8 cellular contexts compared by ENCODE assay signal in the genomic region with DNA sequence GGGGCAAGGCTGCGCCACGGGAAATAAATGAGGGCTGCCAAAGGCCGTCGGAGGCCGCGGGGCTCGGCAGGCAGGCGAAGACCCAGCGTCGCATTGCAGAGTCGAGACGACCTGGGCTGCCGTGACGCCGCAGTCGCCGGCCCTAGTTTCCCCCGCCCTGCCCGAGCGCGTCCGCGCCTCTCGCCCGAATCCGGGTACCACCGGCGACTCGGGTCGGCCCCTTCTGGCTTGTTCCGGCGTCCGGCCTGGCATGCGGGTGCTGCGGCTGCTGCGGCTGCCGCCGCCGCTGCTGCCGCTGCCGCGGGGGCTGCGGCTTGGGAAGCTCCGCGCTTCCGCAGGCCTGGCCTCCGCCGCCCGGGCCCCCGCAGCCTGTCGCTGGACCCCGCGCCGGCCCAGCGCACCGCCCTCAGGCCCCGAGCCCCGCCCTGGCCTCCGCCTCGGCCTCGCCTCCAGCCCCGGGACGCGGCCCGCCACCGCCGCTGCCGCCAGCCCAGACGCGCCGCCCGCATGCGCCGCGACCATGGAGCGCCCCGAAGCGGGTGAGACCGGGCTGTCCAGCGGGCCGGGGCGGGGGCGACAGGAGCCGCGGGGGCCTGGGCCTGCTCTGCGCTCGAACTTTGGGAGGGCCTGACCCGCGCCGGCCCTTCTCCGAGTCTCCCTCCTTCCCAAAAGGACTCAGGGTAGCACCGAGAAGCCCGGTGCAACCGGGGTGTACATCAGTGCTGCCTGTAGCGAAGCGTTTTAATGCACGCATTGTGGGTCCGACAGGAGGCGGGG. TPM values are rescaled to one million over a fixed set of nuclear protein-coding genes. Genes with fewer than 3 reads are reported as not detected.
DNase-seq lines count a peak whose midpoint lies in the region; ATAC-seq, FAIRE-seq and TF ChIP-seq lines count a peak whose summit lies in the region.

A gene (plus strand): TSS at position 224 of the 777 bp plus-strand sequence. CDS start 297 bp downstream, at position 521.

- H3K4me3 ChIP-seq in mammary epithelial cell (replicated peaks in 1 of 3; ENCODE audit: insufficient read depth in 1 of 3, low read depth in 2 of 3, low read length in 3 of 3) (peak within 1 kb of the TSS; percentile 64 to 85 (median 77)), small intestine (ENCODE audit: low read depth in 1 of 2, low read length in 2 of 2) (peak within 1 kb of the TSS; percentile 74 to 77)

- in situ Hi-C loops in mammary epithelial cell (cut with MboI; ENCODE audit: low sequenced_read_pairs in 2 of 2), result no loop called here

- TF ChIP-seq CTCF in VCaP (conservative IDR thresholded peaks at IDR 0.05) (no peak), mammary epithelial cell (conservative IDR thresholded peaks at IDR 0.05 in 1 of 2, IDR thresholded peaks at IDR 0.05 in 1 of 2; ENCODE audit: extremely low read depth in 1 of 2, insufficient read depth in 1 of 2, low read depth in 1 of 2, low read length in 2 of 2) (no peak)

- H3K4me1 ChIP-seq in mammary epithelial cell (ENCODE audit: insufficient read depth, low read length) (peaks cover 4% of the 10 kb centered on the region), small intestine (ENCODE audit: control insufficient read depth in 2 of 2, insufficient read depth in 1 of 2, low read depth in 1 of 2, low read length in 1 of 2) (peaks cover 0 to 2% of the 10 kb centered on the region in 2 donors)

- peak within 1 kb of the TSS; percentile 97 for H3K4me2 ChIP-seq in mammary epithelial cell (ENCODE audit: insufficient read depth, low read depth, low read length)

- H3K9ac ChIP-seq in mammary epithelial cell (ENCODE audit: insufficient read depth, low read length), result peak within 1 kb of the TSS; percentile 80

- BruUV-seq in mammary epithelial cell (replicated peaks; lab: Mats Ljungman, UMichigan), result no TSS peak

- H3K27me3 ChIP-seq in mammary epithelial cell (ENCODE audit: insufficient read depth, low read length) (no peaks in the 10 kb centered on the region), small intestine (ENCODE audit: control insufficient read depth in 2 of 2, insufficient read depth in 2 of 2, low read length in 2 of 2) (no peaks in the 10 kb centered on the region)

- WGBS in mammary epithelial cell (ENCODE audit: low coverage, missing lambda C conversion rate), result 1% methylated on average over 27 of the region's 99 CpGs
- WGBS in small intestine, 3 donors, result 0 to 1% (median 1%) methylated on average over 56 to 99 of the region's 99 CpGs

- H3K79me2 ChIP-seq in mammary epithelial cell (ENCODE audit: insufficient read depth, low read length), result no peaks in the 10 kb centered on the region

- H4K20me1 ChIP-seq in mammary epithelial cell (ENCODE audit: insufficient read depth, low read length), result no peaks in the 10 kb centered on the region

- H3K36me3 ChIP-seq in mammary epithelial cell (ENCODE audit: insufficient read depth, low read length) (no peaks in the 10 kb centered on the region), small intestine (ENCODE audit: control insufficient read depth in 2 of 2, insufficient read depth in 2 of 2, low read length in 2 of 2) (no peaks in the 10 kb centered on the region)

- peak; percentile 19 for DNase-seq in DMS53 treated with DMSO at 0.1 percent for 48 hours (lab: John Stamatoyannopoulos, UW; ENCODE audit: unreplicated experiment)
- peak; percentile 80 for DNase-seq in HuH-7.5 (ENCODE audit: low spot score)
- DNase-seq in mammary epithelial cell, result peak; percentile 64
- peak; percentile 93 for DNase-seq in iPS-NIHi11 (ENCODE audit: low spot score)
- DNase-seq in small intestine, result peak; percentile 60
- DNase-seq in superior temporal gyrus (ENCODE audit: extremely low spot score), result no peak

- H3K27ac ChIP-seq in VCaP (peak within 1 kb of the TSS; percentile 88), mammary epithelial cell (ENCODE audit: insufficient read depth, low read depth, low read length) (peak within 1 kb of the TSS; percentile 54), small intestine (ENCODE audit: low read depth in 1 of 2, low read length in 1 of 2) (peak within 1 kb of the TSS; percentile 75 to 81)

- intact Hi-C loops in mammary epithelial cell (cut with micrococcal nuclease), result no loop called here

- FAIRE-seq in small intestine (lab: Jason Lieb, UNC), result no peak

- ATAC-seq in GM21529 (IDR thresholded peaks at IDR 0.05; ENCODE audit: unreplicated experiment), result peak; percentile 77

- H3K9me3 ChIP-seq in mammary epithelial cell (replicated peaks; ENCODE audit: insufficient read depth, low read length) (no peaks in the 10 kb centered on the region), small intestine (ENCODE audit: control insufficient read depth, low read depth) (no peaks in the 10 kb centered on the region)

- dilution Hi-C loops in mammary epithelial cell (cut with HindIII; ENCODE audit: low sequenced_read_pairs), result no loop called here

- CTCF ChIA-PET in mammary epithelial cell (lab: Charles Lee; ENCODE audit: low non-redundant PET), result no interaction called here

- H2AFZ ChIP-seq in mammary epithelial cell (ENCODE audit: low read depth, low read length), result peak within 1 kb of the TSS; percentile 97

RNA-seq across cellular contexts. Expression of the gene that starts here (rescaled TPM):
- total RNA-seq in mammary epithelial cell, result 1 to 10 TPM; 4.0 to 6.0 TPM
- polyA plus RNA-seq in mammary epithelial cell, result 0.99 TPM
- 1.0 TPM for polyA minus RNA-seq in mammary epithelial cell
- polyA plus RNA-seq in small intestine, result 10 to 100 TPM in 2 of 3 donors, 1 to 10 TPM in 1; 9.2 to 31.8 (median 11.6) TPM
